17 cellular contexts compared by ENCODE assay signal in genomic region chr13:96338030-96338429, GRCh38.
A peak's percentile ranks its signal among the peaks of the same experiment; 100 is the strongest.
DNase-seq lines count a peak whose midpoint lies in the region; ATAC-seq, FAIRE-seq and TF ChIP-seq lines count a peak whose summit lies in the region.
"Had no signal": no experiment of that assay in that cellular context is flagged by ENCODE, and none has a peak within 500 bp of the region (broad histone marks: within the 10 kb centered on the region; RNA-seq: fewer than 3 reads in every experiment).

No MANE protein-coding gene starts in this region.

- RAD21 ChIA-PET in GM12878 (lab: Charles Lee; ENCODE audit: unreplicated experiment) = no interaction called here

- H2AFZ ChIP-seq in GM12878 (ENCODE audit: control insufficient read depth, low read depth, low read length) = no peak overlapping the region

- TF ChIP-seq RAD21 in GM12878 (IDR thresholded peaks at IDR 0.05; ENCODE audit: insufficient read depth, low read depth, low read length) = no peak

- FAIRE-seq in GM12878 (lab: Jason Lieb, UNC) = no peak
- FAIRE-seq: GM18507, GM19239 had no signal

- no peaks in the 10 kb centered on the region for H3K9me3 ChIP-seq in GM12878 (replicated peaks; ENCODE audit: control insufficient read depth, insufficient read depth, low read length)
- H3K9me3 ChIP-seq in right lobe of liver = no peaks in the 10 kb centered on the region

- no peaks in the 10 kb centered on the region for H3K27me3 Mint-ChIP-seq in progenitor cell of endocrine pancreas

- H3K36me3 ChIP-seq in GM12878 (ENCODE audit: control insufficient read depth in 2 of 2, insufficient read depth in 2 of 2, low read length in 1 of 2) = no peaks in the 10 kb centered on the region
- H3K36me3 ChIP-seq in right lobe of liver = no peaks in the 10 kb centered on the region

- H3K27ac ChIP-seq in GM12878 (ENCODE audit: control insufficient read depth, insufficient read depth) = no peak overlapping the region
- no peak overlapping the region for H3K27ac ChIP-seq in right lobe of liver
- H3K27ac ChIP-seq: C4-2B had no signal

- no peak for TF ChIP-seq EP300 in GM12878 (IDR thresholded peaks at IDR 0.05; ENCODE audit: borderline replicate concordance in 1 of 2, control insufficient read depth in 1 of 2, low read depth in 2 of 2, low read length in 2 of 2)

- no peaks in the 10 kb centered on the region for H4K20me1 ChIP-seq in GM12878 (ENCODE audit: control insufficient read depth, insufficient read depth)

- DNase-seq in GM13976 (ENCODE audit: low spot score) = peak; percentile 26
- no peak for DNase-seq in GM12878 (ENCODE audit: low read depth, low spot score)
- DNase-seq in progenitor cell of endocrine pancreas (ENCODE audit: low spot score, unreplicated experiment) = no peak
- DNase-seq in HPDE6-E6E7 (ENCODE audit: extremely low spot score) = no peak
- no peak for DNase-seq in right lobe of liver
- DNase-seq: GOT3, KBM-7, NCI-H1092, NCI-H146, NCI-H2081, NCI-H510A had no signal

- H3K4me1 ChIP-seq in GM12878 (ENCODE audit: control insufficient read depth, insufficient read depth, low read length) (no peaks in the 10 kb centered on the region), right lobe of liver (no peaks in the 10 kb centered on the region)

- TF ChIP-seq CTCF in GM13976 (IDR thresholded peaks at IDR 0.05; ENCODE audit: borderline replicate concordance, control extremely low read depth, extremely low read depth, insufficient read depth, missing control alignments) = no peak
- no peak for TF ChIP-seq CTCF in GM12878 (IDR thresholded peaks at IDR 0.05 in 2 of 3, conservative IDR thresholded peaks at IDR 0.05 in 1 of 3; ENCODE audit: control insufficient read depth in 2 of 3, extremely low read depth in 1 of 3, insufficient read depth in 1 of 3, low read depth in 3 of 3, low read length in 3 of 3)
- no peak for TF ChIP-seq CTCF in progenitor cell of endocrine pancreas (IDR thresholded peaks at IDR 0.05; ENCODE audit: unreplicated experiment)
- TF ChIP-seq CTCF in right lobe of liver (IDR thresholded peaks at IDR 0.05) = no peak

- POLR2A ChIA-PET in GM12878 (lab: Charles Lee) = no interaction called here

- no peaks in the 10 kb centered on the region for H3K9me3 Mint-ChIP-seq in progenitor cell of endocrine pancreas (ENCODE audit: low read depth)

- H3K36me3 Mint-ChIP-seq in progenitor cell of endocrine pancreas (ENCODE audit: insufficient read depth) = no peaks in the 10 kb centered on the region

- H3K4me2 ChIP-seq in GM12878 (ENCODE audit: control insufficient read depth, insufficient read depth) = no peak overlapping the region

- H3K27ac Mint-ChIP-seq in progenitor cell of endocrine pancreas = no peak overlapping the region
- H3K27ac Mint-ChIP-seq: T-helper 2 cell treated with Interferon-gamma antibody and Interleukin-4, amounts not matched to agents 5 μg/mL and 100 μg/mL, for 36 hours had no signal

- ATAC-seq in GM21786 (IDR thresholded peaks at IDR 0.05; ENCODE audit: unreplicated experiment) = peak; percentile 53
- peak; percentile 45 for ATAC-seq in HG03469 (IDR thresholded peaks at IDR 0.05; ENCODE audit: unreplicated experiment)
- peak; percentile 69 for ATAC-seq in GM12878
- no peak for ATAC-seq in right lobe of liver

- in situ Hi-C loops in GM13976 (cut with MboI; ENCODE audit: low sequenced_read_pairs, unreplicated experiment) = no loop called here
- in situ Hi-C loops in GM12878 (cut with MboI) = no loop called here

- no peak overlapping the region for H3K9ac ChIP-seq in GM12878 (ENCODE audit: control insufficient read depth, insufficient read depth, low read length)

- 0% methylated on average over 4 of the region's 4 CpGs for WGBS in GM12878 (ENCODE audit: insufficient coverage, insufficient replicate concordance, low lambda C conversion rate, missing lambda C conversion rate)
- 68% methylated on average over 3 of the region's 4 CpGs for WGBS in right lobe of liver (ENCODE audit: insufficient coverage, low coverage, low lambda C conversion rate, missing lambda C conversion rate)

- CTCF ChIA-PET in GM12878 (lab: Yijun Ruan, JAX) = no interaction called here

- no TSS peak for BruUV-seq in GM12878 (replicated peaks; lab: Mats Ljungman, UMichigan)

- no peaks in the 10 kb centered on the region for H3K4me1 Mint-ChIP-seq in progenitor cell of endocrine pancreas (ENCODE audit: low read depth)

- H3K4me3 Mint-ChIP-seq in progenitor cell of endocrine pancreas (ENCODE audit: low read depth) = no peak overlapping the region
- H3K4me3 Mint-ChIP-seq: T-helper 2 cell treated with Interferon-gamma antibody and Interleukin-4, amounts not matched to agents 5 μg/mL and 100 μg/mL, for 36 hours had no signal

- TF ChIP-seq POLR2A in GM12878 (IDR thresholded peaks at IDR 0.05; ENCODE audit: low read depth, low read length) (no peak), right lobe of liver (IDR thresholded peaks at IDR 0.05) (no peak)

- intact Hi-C loops in GM12878 (cut with micrococcal nuclease; ENCODE audit: unreplicated experiment) = no loop called here
- intact Hi-C loops in right lobe of liver (cut with DNase I) = no loop called here

- H3K79me2 ChIP-seq in GM12878 (ENCODE audit: control insufficient read depth, insufficient read depth, low read length) = no peaks in the 10 kb centered on the region

- H3K27me3 ChIP-seq in GM12878 (replicated peaks in 1 of 2; ENCODE audit: control insufficient read depth in 2 of 2, insufficient read depth in 2 of 2, low read length in 1 of 2) = no peaks in the 10 kb centered on the region
- no peaks in the 10 kb centered on the region for H3K27me3 ChIP-seq in right lobe of liver

- SMC1A ChIA-PET in GM12878 (lab: Charles Lee; ENCODE audit: uncharacterized antibody, unreplicated experiment) = no interaction called here

- no peak overlapping the region for H3K4me3 ChIP-seq in GM12878
- no peak overlapping the region for H3K4me3 ChIP-seq in right lobe of liver

TF ChIP-seq in GM12878, 131 proteins besides CTCF, POLR2A, EP300 and RAD21:
- no peak for TF ChIP-seq ZNF217 (IDR thresholded peaks at IDR 0.05)

Comparison
In these comparisons a context has a peak if more than half of its experiments do, and no peak if none do; other contexts are left out.
1. ATAC-seq: peak in GM21786 (single experiment), HG03469 (single experiment) and GM12878 (single experiment); none in right lobe of liver (0 of 4).